Comparison of ENCODE assay signal across 8 cellular contexts in genomic region chr6:37791156-37791919, GRCh38. TPM values are rescaled to one million over a fixed set of nuclear protein-coding genes. Genes with fewer than 3 reads are reported as not detected.
DNase-seq lines count a peak whose midpoint lies in the region; ATAC-seq, FAIRE-seq and TF ChIP-seq lines count a peak whose summit lies in the region.

No MANE protein-coding gene starts in this region.

- no peak overlapping the region for H3K9ac ChIP-seq in kidney (ENCODE audit: low read length in 2 of 2)

- no peak overlapping the region for H3K27ac ChIP-seq in kidney (ENCODE audit: low read depth in 2 of 2, low read length in 2 of 2)

- DNase-seq in Ammon's horn (ENCODE audit: low spot score), result peak; percentile 97
- DNase-seq in GM19238 (ENCODE audit: insufficient read length, low spot score), result peak; percentile 87
- DNase-seq in NCI-H446 treated with DMSO at 0.1 percent for 48 hours (lab: John Stamatoyannopoulos, UW), result peak; percentile 98
- DNase-seq in central memory CD4-positive, alpha-beta T cell, result peak; percentile 55
- peak; percentile 96 for DNase-seq in kidney
- DNase-seq in stimulated activated CD4-positive, alpha-beta T cell treated with anti-CD3 and anti-CD28 coated beads, Interleukin-1b, Interleukin-23, amount 100 ng/mL, for 48 hours, result peak; percentile 92

- no peaks in the 10 kb centered on the region for H3K9me3 ChIP-seq in kidney (ENCODE audit: control insufficient read depth in 1 of 2, low read length in 2 of 2)

- intact Hi-C loops in kidney (cut with DNase I), result no loop called here

- peak; percentile 55 for FAIRE-seq in kidney (lab: Jason Lieb, UNC)

- no peak overlapping the region for H3K4me3 ChIP-seq in kidney (ENCODE audit: low read length in 2 of 2)

- H3K36me3 ChIP-seq in kidney (ENCODE audit: control insufficient read depth in 1 of 2, insufficient read depth in 2 of 2, low read length in 2 of 2), result no peaks in the 10 kb centered on the region

- peak; percentile 90 for TF ChIP-seq CTCF in kidney (IDR thresholded peaks at IDR 0.05; ENCODE audit: borderline replicate concordance, extremely low read depth, insufficient read depth)

- ATAC-seq in HG03439 (IDR thresholded peaks at IDR 0.05; ENCODE audit: unreplicated experiment), result peak; percentile 88
- peak; percentile 100 for ATAC-seq in activated CD4-positive, CD25-positive, alpha-beta regulatory T cell treated with anti-CD3 and anti-CD28 coated beads, Interleukin-2, amount 50 U/mL, for 24 hours

- no peaks in the 10 kb centered on the region for H3K4me1 ChIP-seq in kidney (ENCODE audit: control insufficient read depth in 1 of 2, insufficient read depth in 1 of 2, low read depth in 1 of 2, low read length in 2 of 2)

RNA-seq across cellular contexts. Expression of gene ZFAND3, which starts 28.2 kb away (rescaled TPM):
- total RNA-seq in kidney, result 104 TPM
- polyA plus RNA-seq in kidney (ENCODE audit: insufficient read depth, low read depth, low replicate concordance), result 44.6 TPM
